Comparison of ENCODE assay signal across 1 cellular context in genomic region chr22:24920029-24920428, GRCh38.
TF ChIP-seq lines count a peak whose summit lies in the region.

No MANE protein-coding gene starts in this region.

TF ChIP-seq in HepG2, 621 proteins besides CTCF, POLR2A, EP300 and RAD21 (continued from another document):
- TF ChIP-seq, protein P1, sequence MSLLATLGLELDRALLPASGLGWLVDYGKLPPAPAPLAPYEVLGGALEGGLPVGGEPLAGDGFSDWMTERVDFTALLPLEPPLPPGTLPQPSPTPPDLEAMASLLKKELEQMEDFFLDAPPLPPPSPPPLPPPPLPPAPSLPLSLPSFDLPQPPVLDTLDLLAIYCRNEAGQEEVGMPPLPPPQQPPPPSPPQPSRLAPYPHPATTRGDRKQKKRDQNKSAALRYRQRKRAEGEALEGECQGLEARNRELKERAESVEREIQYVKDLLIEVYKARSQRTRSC (CRISPR knock-in tag; IDR thresholded peaks at IDR 0.05; ENCODE audit: low read depth), result no peak
- TF ChIP-seq TCF12 (IDR thresholded peaks at IDR 0.05) (no peak), TCF12 (CRISPR knock-in tag; IDR thresholded peaks at IDR 0.05) (no peak), SP140L (CRISPR knock-in tag; IDR thresholded peaks at IDR 0.05; ENCODE audit: borderline replicate concordance) (no peak), ZNF280D (CRISPR knock-in tag; IDR thresholded peaks at IDR 0.05) (no peak), ZNF629 (CRISPR knock-in tag; conservative IDR thresholded peaks at IDR 0.05) (peak; percentile 78), EEA1 (CRISPR knock-in tag; IDR thresholded peaks at IDR 0.05; ENCODE audit: borderline replicate concordance) (no peak), ZNF3 (CRISPR knock-in tag; IDR thresholded peaks at IDR 0.05) (no peak), ELF1 (CRISPR knock-in tag; IDR thresholded peaks at IDR 0.05) (no peak), HOXA9 (CRISPR knock-in tag; IDR thresholded peaks at IDR 0.05; ENCODE audit: borderline replicate concordance) (no peak), SALL2 (CRISPR knock-in tag; IDR thresholded peaks at IDR 0.05) (no peak), IRF1 (CRISPR knock-in tag; IDR thresholded peaks at IDR 0.05; ENCODE audit: low read depth) (no peak), RBM22 (optimal IDR thresholded peaks at IDR 0.05; ENCODE audit: low read length) (no peak), MAFK (conservative IDR thresholded peaks at IDR 0.05 in 1 of 2, IDR thresholded peaks at IDR 0.05 in 1 of 2; ENCODE audit: low read length in 2 of 2) (peak; percentile 88 to 89), MBD4 (IDR thresholded peaks at IDR 0.05; ENCODE audit: borderline replicate concordance, low read length) (no peak), MAFF (IDR thresholded peaks at IDR 0.05; ENCODE audit: low read depth, low read length) (peak; percentile 82)
- TF ChIP-seq, protein P2, sequence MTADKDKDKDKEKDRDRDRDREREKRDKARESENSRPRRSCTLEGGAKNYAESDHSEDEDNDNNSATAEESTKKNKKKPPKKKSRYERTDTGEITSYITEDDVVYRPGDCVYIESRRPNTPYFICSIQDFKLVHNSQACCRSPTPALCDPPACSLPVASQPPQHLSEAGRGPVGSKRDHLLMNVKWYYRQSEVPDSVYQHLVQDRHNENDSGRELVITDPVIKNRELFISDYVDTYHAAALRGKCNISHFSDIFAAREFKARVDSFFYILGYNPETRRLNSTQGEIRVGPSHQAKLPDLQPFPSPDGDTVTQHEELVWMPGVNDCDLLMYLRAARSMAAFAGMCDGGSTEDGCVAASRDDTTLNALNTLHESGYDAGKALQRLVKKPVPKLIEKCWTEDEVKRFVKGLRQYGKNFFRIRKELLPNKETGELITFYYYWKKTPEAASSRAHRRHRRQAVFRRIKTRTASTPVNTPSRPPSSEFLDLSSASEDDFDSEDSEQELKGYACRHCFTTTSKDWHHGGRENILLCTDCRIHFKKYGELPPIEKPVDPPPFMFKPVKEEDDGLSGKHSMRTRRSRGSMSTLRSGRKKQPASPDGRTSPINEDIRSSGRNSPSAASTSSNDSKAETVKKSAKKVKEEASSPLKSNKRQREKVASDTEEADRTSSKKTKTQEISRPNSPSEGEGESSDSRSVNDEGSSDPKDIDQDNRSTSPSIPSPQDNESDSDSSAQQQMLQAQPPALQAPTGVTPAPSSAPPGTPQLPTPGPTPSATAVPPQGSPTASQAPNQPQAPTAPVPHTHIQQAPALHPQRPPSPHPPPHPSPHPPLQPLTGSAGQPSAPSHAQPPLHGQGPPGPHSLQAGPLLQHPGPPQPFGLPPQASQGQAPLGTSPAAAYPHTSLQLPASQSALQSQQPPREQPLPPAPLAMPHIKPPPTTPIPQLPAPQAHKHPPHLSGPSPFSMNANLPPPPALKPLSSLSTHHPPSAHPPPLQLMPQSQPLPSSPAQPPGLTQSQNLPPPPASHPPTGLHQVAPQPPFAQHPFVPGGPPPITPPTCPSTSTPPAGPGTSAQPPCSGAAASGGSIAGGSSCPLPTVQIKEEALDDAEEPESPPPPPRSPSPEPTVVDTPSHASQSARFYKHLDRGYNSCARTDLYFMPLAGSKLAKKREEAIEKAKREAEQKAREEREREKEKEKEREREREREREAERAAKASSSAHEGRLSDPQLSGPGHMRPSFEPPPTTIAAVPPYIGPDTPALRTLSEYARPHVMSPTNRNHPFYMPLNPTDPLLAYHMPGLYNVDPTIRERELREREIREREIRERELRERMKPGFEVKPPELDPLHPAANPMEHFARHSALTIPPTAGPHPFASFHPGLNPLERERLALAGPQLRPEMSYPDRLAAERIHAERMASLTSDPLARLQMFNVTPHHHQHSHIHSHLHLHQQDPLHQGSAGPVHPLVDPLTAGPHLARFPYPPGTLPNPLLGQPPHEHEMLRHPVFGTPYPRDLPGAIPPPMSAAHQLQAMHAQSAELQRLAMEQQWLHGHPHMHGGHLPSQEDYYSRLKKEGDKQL (CRISPR knock-in tag; IDR thresholded peaks at IDR 0.05; ENCODE audit: low read depth), result no peak
TF ChIP-seq in HepG2: peak in this region for 3.
